ENCODE assay signal across 6 cellular contexts in the genomic region with DNA sequence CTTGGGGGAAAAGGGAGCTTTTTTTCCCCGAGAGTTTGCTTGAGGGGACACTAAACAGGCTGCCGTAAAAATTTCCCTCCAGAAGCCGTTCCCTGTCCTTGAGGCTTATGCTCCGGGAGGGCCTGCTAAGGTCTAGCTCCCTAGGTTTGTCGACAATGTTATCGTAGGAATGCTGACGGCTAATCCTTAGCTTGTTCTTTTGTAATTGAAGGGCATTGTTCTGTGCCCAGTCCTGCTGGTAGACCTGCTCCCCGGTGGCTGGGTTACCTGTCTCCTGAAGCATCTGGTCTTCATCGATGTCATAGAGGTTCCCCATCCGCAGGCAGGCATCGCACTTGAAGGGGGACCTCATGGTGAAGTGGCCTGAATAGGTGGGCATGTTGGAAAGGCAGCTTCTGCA.
"Had no signal": no experiment of that assay in that cellular context is flagged by ENCODE, and none has a peak within 500 bp of the region (broad histone marks: within the 10 kb centered on the region; RNA-seq: fewer than 3 reads in every experiment).

No MANE protein-coding gene starts in this region.

- H3K27ac ChIP-seq: GM23248, HL-60, KMS-11 had no signal

- H3K9ac ChIP-seq: GM23248, KMS-11 had no signal

- H3K4me1 ChIP-seq: HAP-1 had no signal

- DNase-seq: GM23248, HFFc6, KBM-7 had no signal

- H3K4me3 ChIP-seq: GM23248, HAP-1 had no signal

- H3K4me2 ChIP-seq: KMS-11 had no signal

- H3K36me3 ChIP-seq: HAP-1 had no signal
